In genomic region chr3:95565502-95565901, GRCh38 we compare ENCODE assay signal across 29 cellular contexts.
"Had no signal": no experiment of that assay in that cellular context is flagged by ENCODE, and none has a peak within 500 bp of the region (broad histone marks: within the 10 kb centered on the region; RNA-seq: fewer than 3 reads in every experiment).

No MANE protein-coding gene starts in this region.

- H3K4me1 ChIP-seq: parathyroid adenoma, psoas muscle, spleen, suprapubic skin, testis, tibial artery, transverse colon, upper lobe of right lung, uterus had no signal

- H3K4me3 ChIP-seq: ovary, psoas muscle, skin epidermis, smooth muscle cell, spleen, suprapubic skin, testis, tibial artery, transverse colon, upper lobe of right lung, uterus had no signal

- H3K27ac ChIP-seq: neutrophil, ovary, parathyroid adenoma, psoas muscle, skin epidermis, spleen, suprapubic skin, testis, tibial artery, transverse colon, upper lobe of right lung, uterus had no signal

- H3K4me2 ChIP-seq: smooth muscle cell had no signal

- ATAC-seq: naive thymus-derived CD8-positive, alpha-beta T cell; natural killer cell treated with Interleukin-12 subunit alpha and Interleukin-12 subunit beta and Interleukin-15 and Interleukin-18, amount 100 ng/mL, for 72 hours; psoas muscle; right cardiac atrium; sciatic nerve; stimulated activated memory B cell treated with anti-CD40 and anti-IgM and Interleukin-4, amounts not matched to agents 10 μg/mL and 1 μg/mL and 100 μg/mL, for 72 hours; stimulated activated naive CD8-positive, alpha-beta T cell treated with anti-CD3 and anti-CD28 coated beads, Interleukin-15, amount 100 ng/mL, for 72 hours; stimulated activated naive CD8-positive, alpha-beta T cell treated with anti-CD3 and anti-CD28 coated beads, Interleukin-15, Interleukin-2, amounts not matched to agents 100 U/mL and 50 U/mL, for 24 hours; upper lobe of right lung had no signal

- DNase-seq: naive thymus-derived CD8-positive, alpha-beta T cell; nephron progenitor cell; nucleus accumbens; ovary; psoas muscle; spleen; stimulated activated CD4-positive, alpha-beta T cell treated with anti-CD3 and anti-CD28 coated beads, Interleukin-12 subunit alpha, Interleukin-12 subunit beta, amount 100 ng/mL, for 4 hours; stimulated activated CD4-positive, alpha-beta T cell treated with anti-CD3 and anti-CD28 coated beads, Interleukin-1b, Interleukin-23, amount 100 ng/mL, for 48 hours; stimulated activated CD4-positive, alpha-beta T cell treated with anti-CD3 and anti-CD28 coated beads, Interleukin-4, amount 100 ng/mL, for 1 hour; stimulated activated CD4-positive, alpha-beta T cell treated with anti-CD3 and anti-CD28 coated beads, Interleukin-4, amount 100 ng/mL, for 4 hours; stimulated activated CD8-positive, alpha-beta memory T cell treated with anti-CD3 and anti-CD28 coated beads, Interleukin-4, amount 100 ng/mL, for 48 hours; stimulated activated naive CD4-positive, alpha-beta T cell; stimulated activated naive CD8-positive, alpha-beta T cell treated with anti-CD3 and anti-CD28 coated beads, Interleukin-15, amount 100 ng/mL, for 72 hours; stimulated activated naive CD8-positive, alpha-beta T cell treated with anti-CD3 and anti-CD28 coated beads, Interleukin-15, Interleukin-2, amounts not matched to agents 100 U/mL and 50 U/mL, for 24 hours; substantia nigra; testis; tibial artery; transverse colon; upper lobe of right lung; uterus had no signal

- H3K9me3 ChIP-seq: neutrophil, ovary, testis, transverse colon, upper lobe of right lung had no signal
